ENCODE assay signal across 12 cellular contexts in genomic region chrY:19570999-19571398, GRCh38.
DNase-seq lines count a peak whose midpoint lies in the region; ATAC-seq lines count a peak whose summit lies in the region.
"Had no signal": no experiment of that assay in that cellular context is flagged by ENCODE, and none has a peak within 500 bp of the region (broad histone marks: within the 10 kb centered on the region; RNA-seq: fewer than 3 reads in every experiment).

No MANE protein-coding gene starts in this region.

- ATAC-seq in activated CD8-positive, alpha-beta memory T cell treated with anti-CD3 and anti-CD28 coated beads, Interleukin-2, amount 10 ng/mL, durations not matched to agents 7 days and 5 days: no peak
- peak; percentile 55 for ATAC-seq in HG02798 (IDR thresholded peaks at IDR 0.05; ENCODE audit: poor library complexity, unreplicated experiment)
- ATAC-seq in stimulated activated memory B cell treated with anti-CD40 and anti-IgM and Interleukin-4, amounts not matched to agents 10 μg/mL and 1 μg/mL and 100 μg/mL, for 72 hours: peak; percentile 62

- H3K4me3 Mint-ChIP-seq in activated CD8-positive, alpha-beta memory T cell treated with anti-CD3 and anti-CD28 coated beads, Interleukin-2, amount 10 ng/mL, durations not matched to agents 7 days and 5 days: peak overlapping the region; percentile 38
- peak overlapping the region; percentile 62 for H3K4me3 Mint-ChIP-seq in stimulated activated memory B cell treated with anti-CD40 and anti-IgM and Interleukin-4, amounts not matched to agents 10 μg/mL and 1 μg/mL and 100 μg/mL, for 72 hours

- DNase-seq in activated CD8-positive, alpha-beta memory T cell treated with anti-CD3 and anti-CD28 coated beads, Interleukin-2, amount 10 ng/mL, durations not matched to agents 7 days and 5 days: no peak
- DNase-seq in activated CD8-positive, alpha-beta memory T cell treated with anti-CD3 and anti-CD28 coated beads, Interleukin-2, amount 50 U/mL, for 48 hours: no peak
- DNase-seq in RPMI8226 (peak; percentile 16), NCI-H526 (lab: John Stamatoyannopoulos, UW) (no peak), hypothalamus (lab: John Stamatoyannopoulos, UW) (no peak), DMS 273 treated with DMSO at 0.1 percent for 48 hours (lab: John Stamatoyannopoulos, UW) (no peak)
- DNase-seq: DMS79 treated with DMSO at 0.1 percent for 48 hours, NCI-H1417 treated with DMSO at 0.1 percent for 48 hours had no signal

- H3K4me1 Mint-ChIP-seq in activated CD8-positive, alpha-beta memory T cell treated with anti-CD3 and anti-CD28 coated beads, Interleukin-2, amount 10 ng/mL, durations not matched to agents 7 days and 5 days: peaks cover 47% of the 10 kb centered on the region
- H3K4me1 Mint-ChIP-seq in stimulated activated memory B cell treated with anti-CD40 and anti-IgM and Interleukin-4, amounts not matched to agents 10 μg/mL and 1 μg/mL and 100 μg/mL, for 72 hours: peaks cover 34% of the 10 kb centered on the region
- H3K4me1 Mint-ChIP-seq: brain had no signal

- peaks cover 13% of the 10 kb centered on the region for H3K36me3 Mint-ChIP-seq in activated CD8-positive, alpha-beta memory T cell treated with anti-CD3 and anti-CD28 coated beads, Interleukin-2, amount 10 ng/mL, durations not matched to agents 7 days and 5 days
- no peaks in the 10 kb centered on the region for H3K36me3 Mint-ChIP-seq in stimulated activated memory B cell treated with anti-CD40 and anti-IgM and Interleukin-4, amounts not matched to agents 10 μg/mL and 1 μg/mL and 100 μg/mL, for 72 hours
- H3K36me3 Mint-ChIP-seq: brain had no signal

- peak overlapping the region; percentile 70 for H3K27ac Mint-ChIP-seq in activated CD8-positive, alpha-beta memory T cell treated with anti-CD3 and anti-CD28 coated beads, Interleukin-2, amount 10 ng/mL, durations not matched to agents 7 days and 5 days
- peak overlapping the region; percentile 59 for H3K27ac Mint-ChIP-seq in stimulated activated memory B cell treated with anti-CD40 and anti-IgM and Interleukin-4, amounts not matched to agents 10 μg/mL and 1 μg/mL and 100 μg/mL, for 72 hours
- H3K27ac Mint-ChIP-seq: brain, progenitor cell of endocrine pancreas had no signal

- no peaks in the 10 kb centered on the region for H3K9me3 Mint-ChIP-seq in activated CD8-positive, alpha-beta memory T cell treated with anti-CD3 and anti-CD28 coated beads, Interleukin-2, amount 10 ng/mL, durations not matched to agents 7 days and 5 days (ENCODE audit: low read depth)
- H3K9me3 Mint-ChIP-seq in stimulated activated memory B cell treated with anti-CD40 and anti-IgM and Interleukin-4, amounts not matched to agents 10 μg/mL and 1 μg/mL and 100 μg/mL, for 72 hours: no peaks in the 10 kb centered on the region
- H3K9me3 Mint-ChIP-seq: brain had no signal

- CTCF ChIA-PET in activated CD8-positive, alpha-beta memory T cell treated with anti-CD3 and anti-CD28 coated beads, Interleukin-2, amount 10 ng/mL, durations not matched to agents 7 days and 5 days (lab: Charles Lee): no interaction called here

- H3K27me3 Mint-ChIP-seq in activated CD8-positive, alpha-beta memory T cell treated with anti-CD3 and anti-CD28 coated beads, Interleukin-2, amount 10 ng/mL, durations not matched to agents 7 days and 5 days: no peaks in the 10 kb centered on the region
- H3K27me3 Mint-ChIP-seq in stimulated activated memory B cell treated with anti-CD40 and anti-IgM and Interleukin-4, amounts not matched to agents 10 μg/mL and 1 μg/mL and 100 μg/mL, for 72 hours: no peaks in the 10 kb centered on the region
- H3K27me3 Mint-ChIP-seq: brain, progenitor cell of endocrine pancreas had no signal
